Comparison of ENCODE assay signal across 1 cellular context in the genomic region with DNA sequence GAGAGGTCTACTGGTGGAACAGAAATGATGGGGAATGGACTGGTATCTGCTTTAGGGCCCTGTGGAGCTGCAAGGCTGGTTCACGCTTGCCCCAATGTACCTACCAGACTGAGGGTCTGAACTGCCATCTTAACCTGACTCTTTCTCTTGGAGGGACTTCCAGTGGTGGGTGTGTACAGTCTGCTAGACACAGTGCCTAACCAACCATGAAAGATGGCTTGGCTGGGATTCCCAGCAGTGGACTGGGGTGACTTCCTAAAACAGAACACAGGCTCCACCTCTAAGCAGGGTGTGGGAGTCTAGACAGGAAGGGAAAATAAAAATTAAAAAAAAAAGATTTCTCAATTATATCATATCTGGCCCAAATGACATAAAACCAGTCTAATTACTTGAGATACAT.
TF ChIP-seq lines count a peak whose summit lies in the region.

No MANE protein-coding gene starts in this region.

TF ChIP-seq in GM12878, 131 proteins besides CTCF, POLR2A, EP300 and RAD21:
- TF ChIP-seq PAX5 (IDR thresholded peaks at IDR 0.05; ENCODE audit: borderline replicate concordance, low read depth, low read length), result peak; percentile 69; the same call in 1 of the 2 replicates
- no peak for TF ChIP-seq CREM (IDR thresholded peaks at IDR 0.05; ENCODE audit: low read depth)
- no peak for TF ChIP-seq FOXM1 (IDR thresholded peaks at IDR 0.05; ENCODE audit: low read depth, low read length)
- TF ChIP-seq MYC (IDR thresholded peaks at IDR 0.05; ENCODE audit: insufficient read depth, insufficient read length, insufficient replicate concordance, low read length, severe bottlenecking), result no peak
- TF ChIP-seq IKZF2 (IDR thresholded peaks at IDR 0.05), result 0 out of 4 replicates have a peak, but pooled peaks of 1 of the 2 experiments have one; percentile 12
- no peak for TF ChIP-seq PBX3 (IDR thresholded peaks at IDR 0.05; ENCODE audit: insufficient replicate concordance, low read depth, low read length)
- TF ChIP-seq PML (IDR thresholded peaks at IDR 0.05; ENCODE audit: low read length), result no peak
- TF ChIP-seq EED (IDR thresholded peaks at IDR 0.05; ENCODE audit: low read depth), result 0 out of 2 replicates have a peak, but pooled peaks have one; percentile 14
- no peak for TF ChIP-seq RAD51 (IDR thresholded peaks at IDR 0.05)
